ENCODE assay signal across 8 cellular contexts in genomic region chr20:56234110-56234509, GRCh38. TPM values are rescaled to one million over a fixed set of nuclear protein-coding genes. Genes with fewer than 3 reads are reported as not detected.
"Had no signal": no experiment of that assay in that cellular context is flagged by ENCODE, and none has a peak within 500 bp of the region (broad histone marks: within the 10 kb centered on the region; RNA-seq: fewer than 3 reads in every experiment).

No MANE protein-coding gene starts in this region.

- H3K36me3 Mint-ChIP-seq: IgD-negative memory B cell had no signal

- H3K9ac ChIP-seq: KMS-11 had no signal

- H3K4me3 Mint-ChIP-seq: IgD-negative memory B cell had no signal

- H3K27ac ChIP-seq: HL-60, KMS-11 had no signal

- DNase-seq: IMR-90, KBM-7, KG1 had no signal

- H3K4me1 Mint-ChIP-seq: IgD-negative memory B cell had no signal

- H3K27ac Mint-ChIP-seq: IgD-negative memory B cell had no signal

- H3K4me2 ChIP-seq: KMS-11 had no signal

- H3K27me3 Mint-ChIP-seq: IgD-negative memory B cell had no signal

RNA-seq across cellular contexts. Expression of gene MC3R, which starts 14.4 kb away (rescaled TPM):
- total RNA-seq: HT-29, HT1080, IMR-90 had no signal
- polyA plus RNA-seq: IgD-negative memory B cell, IMR-90 had no signal
